In the genomic region with DNA sequence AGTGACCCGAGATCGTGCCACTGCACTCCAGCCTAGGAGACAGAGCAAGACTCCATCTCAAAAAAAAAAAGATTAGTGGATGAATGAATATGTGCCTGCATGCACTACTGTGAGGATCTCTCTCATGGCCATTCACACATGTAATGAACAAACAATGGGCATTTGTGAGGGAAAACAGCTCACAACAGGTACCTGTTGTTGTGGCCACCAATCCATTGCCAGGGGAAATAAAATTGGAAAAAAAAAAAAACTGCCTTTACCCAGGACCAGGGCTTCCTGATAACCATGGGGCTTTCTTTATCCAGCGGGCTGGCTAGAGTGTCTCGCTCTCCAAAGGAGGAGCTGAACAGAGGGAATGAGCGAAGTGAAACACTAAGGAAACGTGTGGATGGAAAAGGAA, we compare ENCODE assay signal across 16 cellular contexts. TPM values are rescaled to one million over a fixed set of nuclear protein-coding genes. Genes with fewer than 3 reads are reported as not detected.
A peak's percentile ranks its signal among the peaks of the same experiment; 100 is the strongest.
DNase-seq lines count a peak whose midpoint lies in the region; ATAC-seq and TF ChIP-seq lines count a peak whose summit lies in the region.
"Had no signal": no experiment of that assay in that cellular context is flagged by ENCODE, and none has a peak within 500 bp of the region (broad histone marks: within the 10 kb centered on the region; RNA-seq: fewer than 3 reads in every experiment).

No MANE protein-coding gene starts in this region.

- ATAC-seq in IMR-90 (ENCODE audit: low read depth), result no peak
- ATAC-seq: GM12878 had no signal

- no peak overlapping the region for H3K14ac ChIP-seq in IMR-90 (replicated peaks; ENCODE audit: low read depth, low read length)

- intact Hi-C loops in Calu3 (cut with micrococcal nuclease; ENCODE audit: unreplicated experiment), result no loop called here
- intact Hi-C loops in IMR-90 (cut with micrococcal nuclease), result no loop called here

- no peak overlapping the region for H4K5ac ChIP-seq in IMR-90 (ENCODE audit: low read depth, low read length)

- H3K27me3 Mint-ChIP-seq in Calu3 (ENCODE audit: unreplicated experiment) (no peaks in the 10 kb centered on the region), neural crest cell (ENCODE audit: low read depth) (peaks cover 3% of the 10 kb centered on the region)

- H3K9me3 Mint-ChIP-seq in Calu3 (ENCODE audit: low read depth, unreplicated experiment) (no peaks in the 10 kb centered on the region), neural crest cell (no peaks in the 10 kb centered on the region)

- no peaks in the 10 kb centered on the region for H3K27me3 ChIP-seq in IMR-90 (ENCODE audit: control insufficient read depth, insufficient read depth, low read length)
- H3K27me3 ChIP-seq: BLaER1 had no signal

- H3K4me3 ChIP-seq in IMR-90 (ENCODE audit: insufficient read depth, low read depth, low read length), result no peak overlapping the region
- H3K4me3 ChIP-seq: BLaER1, GM12878, GM23248, HAP-1 had no signal

- no peak overlapping the region for H2BK120ac ChIP-seq in IMR-90 (ENCODE audit: low read depth, low read length)

- H2AK5ac ChIP-seq in IMR-90 (ENCODE audit: low read depth, low read length), result no peak overlapping the region

- H3K18ac ChIP-seq in IMR-90 (ENCODE audit: low read depth, low read length), result no peak overlapping the region

- peaks cover 10% of the 10 kb centered on the region for H3K4me1 Mint-ChIP-seq in Calu3 (ENCODE audit: low read depth, unreplicated experiment)
- H3K4me1 Mint-ChIP-seq in neural crest cell, result peaks cover 60% of the 10 kb centered on the region

- no peak overlapping the region for H3K56ac ChIP-seq in IMR-90 (ENCODE audit: extremely low read depth, insufficient read depth, low read length)

- no peak overlapping the region for H3K27ac ChIP-seq in IMR-90 (ENCODE audit: insufficient read depth, low read length)
- H3K27ac ChIP-seq in caudate nucleus (ENCODE audit: low read depth, low read length), result peak overlapping the region; percentile 77
- H3K27ac ChIP-seq: BLaER1, GM23248, HL-60 had no signal

- no peak overlapping the region for H3K4ac ChIP-seq in IMR-90 (ENCODE audit: low read depth, low read length)

- H2AK9ac ChIP-seq in IMR-90 (replicated peaks; ENCODE audit: low read depth, low read length, poor library complexity), result no peak overlapping the region

- 85% methylated on average over 4 of the region's 6 CpGs; no CpG with 5 or more reads in 1 of the 2 experiments for WGBS in IMR-90 (ENCODE audit: extremely low coverage in 2 of 2, insufficient read length in 1 of 2), 2 experiments

- H3K79me1 ChIP-seq in IMR-90 (ENCODE audit: low read depth in 1 of 2, low read length in 2 of 2), result peaks cover 29 to 39% of the 10 kb centered on the region in 2 experiments

- H3K23ac ChIP-seq in IMR-90 (ENCODE audit: low read depth, low read length), result 0 out of 2 replicates have a peak overlapping the region, but pooled peaks have one; percentile 3

- H3K4me1 ChIP-seq in IMR-90 (ENCODE audit: control insufficient read depth, insufficient read depth, low read length), result peaks cover 3% of the 10 kb centered on the region

- no peak overlapping the region for H3K4me3 Mint-ChIP-seq in Calu3 (ENCODE audit: low read depth, unreplicated experiment)
- peak overlapping the region; percentile 19 for H3K4me3 Mint-ChIP-seq in neural crest cell

- TF ChIP-seq CTCF in Calu3 (IDR thresholded peaks at IDR 0.05; ENCODE audit: unreplicated experiment) (no peak), IMR-90 (conservative IDR thresholded peaks at IDR 0.05; ENCODE audit: low read depth, low read length) (no peak), neural crest cell (conservative IDR thresholded peaks at IDR 0.05) (no peak)

- H3K9me3 ChIP-seq in IMR-90 (ENCODE audit: control insufficient read depth, insufficient read depth, low read length), result no peaks in the 10 kb centered on the region
- H3K9me3 ChIP-seq: BLaER1, HAP-1 had no signal

- H3K4me2 ChIP-seq in IMR-90 (ENCODE audit: low read depth, low read length), result no peak overlapping the region
- H3K4me2 ChIP-seq: BLaER1 had no signal

- H2BK15ac ChIP-seq in IMR-90 (ENCODE audit: low read depth, low read length), result no peak overlapping the region

- POLR2A ChIA-PET in IMR-90 (lab: Charles Lee; ENCODE audit: unreplicated experiment), result no interaction called here

- H3K27ac Mint-ChIP-seq in Calu3 (ENCODE audit: unreplicated experiment) (peak overlapping the region; percentile 13), neural crest cell (ENCODE audit: unreplicated experiment) (no peak overlapping the region)

- 0 out of 2 replicates have a peak, but pooled peaks cover 1% of the 10 kb centered on the region for H3K36me3 ChIP-seq in IMR-90 (ENCODE audit: control insufficient read depth, insufficient read depth, low read length)
- H3K36me3 ChIP-seq: HAP-1 had no signal

- H4K91ac ChIP-seq in IMR-90 (ENCODE audit: insufficient read depth, low read depth, low read length), result no peak overlapping the region

- no peak overlapping the region for H2AFZ ChIP-seq in IMR-90 (replicated peaks; ENCODE audit: low read length, poor library complexity)
- H2AFZ ChIP-seq: GM23248 had no signal

- in situ Hi-C loops in IMR-90 (cut with MboI; ENCODE audit: low sequenced_read_pairs), result no loop called here

- H2BK5ac ChIP-seq in IMR-90 (ENCODE audit: low read depth, low read length, poor library complexity, severe bottlenecking), result no peak overlapping the region

- DNase-seq in Calu3, result no peak
- no peak for DNase-seq in IMR-90
- DNase-seq in caudate nucleus (lab: John Stamatoyannopoulos, UW), result no peak
- no peak for DNase-seq in neural crest cell (ENCODE audit: low read depth, low spot score)
- DNase-seq in activated effector memory CD4-positive, alpha-beta T cell treated with anti-CD3 and anti-CD28 coated beads, Interleukin-2, amount 50 U/mL, for 16 hours, result no peak
- DNase-seq in NCI-H2171 (lab: John Stamatoyannopoulos, UW), result no peak
- no peak for DNase-seq in stimulated activated CD4-positive, alpha-beta T cell treated with anti-CD3 and anti-CD28 coated beads, Interleukin-2, amount 100 ng/mL, for 48 hours
- no peak for DNase-seq in hypothalamus (lab: John Stamatoyannopoulos, UW)
- DNase-seq: 8988T, AML-193, DMS79, GM23248 had no signal

- CTCF ChIA-PET in Calu3 (lab: Charles Lee) (no interaction called here), IMR-90 (lab: Yijun Ruan, JAX) (no interaction called here)

- dilution Hi-C loops in IMR-90 (cut with HindIII; ENCODE audit: low sequenced_read_pairs, unreplicated experiment), result no loop called here

- no TSS peak for BruUV-seq in Calu3 (replicated peaks; lab: Mats Ljungman, UMichigan)
- no TSS peak for BruUV-seq in IMR-90 (replicated peaks; lab: Mats Ljungman, UMichigan)

- H3K36me3 Mint-ChIP-seq in Calu3 (ENCODE audit: insufficient read depth, unreplicated experiment), result no peaks in the 10 kb centered on the region
- no peaks in the 10 kb centered on the region for H3K36me3 Mint-ChIP-seq in neural crest cell (ENCODE audit: low read depth)

- peaks cover 8% of the 10 kb centered on the region for H3K9me1 ChIP-seq in IMR-90 (ENCODE audit: insufficient read depth, low read length)

- H4K20me1 ChIP-seq in IMR-90 (ENCODE audit: insufficient read depth, low read length), result peaks cover 8% of the 10 kb centered on the region

- no peak overlapping the region for H4K8ac ChIP-seq in IMR-90 (ENCODE audit: low read depth in 2 of 2, low read length in 2 of 2)

- no peak overlapping the region for H2BK20ac ChIP-seq in IMR-90 (ENCODE audit: low read depth, low read length)

- TF ChIP-seq RAD21 in IMR-90 (IDR thresholded peaks at IDR 0.05; ENCODE audit: low read length), result no peak

- TF ChIP-seq POLR2A in IMR-90 (IDR thresholded peaks at IDR 0.05; ENCODE audit: low read depth, low read length), result no peak

- no peak overlapping the region for H3K9ac ChIP-seq in IMR-90 (ENCODE audit: low read depth, low read length)
- H3K9ac ChIP-seq: BLaER1, GM23248 had no signal

TF ChIP-seq in IMR-90, 13 proteins besides CTCF, POLR2A, EP300 and RAD21:
- no peak for TF ChIP-seq FOS (IDR thresholded peaks at IDR 0.05; ENCODE audit: low read depth, low read length)
- no peak for TF ChIP-seq CEBPB (IDR thresholded peaks at IDR 0.05; ENCODE audit: low read depth, low read length)
- no peak for TF ChIP-seq MAFK (IDR thresholded peaks at IDR 0.05; ENCODE audit: low read depth, low read length)
- TF ChIP-seq USF2 (IDR thresholded peaks at IDR 0.05; ENCODE audit: low read depth, low read length), result no peak
- TF ChIP-seq RCOR1 (IDR thresholded peaks at IDR 0.05; ENCODE audit: insufficient replicate concordance, low read length), result no peak
- no peak for TF ChIP-seq BHLHE40 (IDR thresholded peaks at IDR 0.05; ENCODE audit: low read depth, low read length)
TF ChIP-seq in IMR-90: peak in this region for 0.

RNA-seq across cellular contexts. Expression of gene SCD5, which starts 7.4 kb away (rescaled TPM):
- 13.9 and 16.3 TPM in 2 replicates for total RNA-seq in Calu3 (2022)
- 12.4 and 17.2 TPM in 2 replicates for total RNA-seq in IMR-90 (2012; rRNA removed)
- polyA plus RNA-seq in IMR-90 (2012; rRNA removed), result 13.5 and 13.9 TPM in 2 replicates
- 12.1 and 13.8 TPM in 2 replicates for polyA plus RNA-seq in IMR-90 (2012; cell fraction: cytosol; rRNA removed)
- polyA plus RNA-seq in IMR-90 (2012; cell fraction: nucleus; rRNA removed; ENCODE audit: low replicate concordance), result 3.8 and 4.5 TPM in 2 replicates
- total RNA-seq in neural crest cell, result 39.5 and 40.7 TPM in 2 replicates
